ENCODE assay signal across 1 cellular context in the genomic region with DNA sequence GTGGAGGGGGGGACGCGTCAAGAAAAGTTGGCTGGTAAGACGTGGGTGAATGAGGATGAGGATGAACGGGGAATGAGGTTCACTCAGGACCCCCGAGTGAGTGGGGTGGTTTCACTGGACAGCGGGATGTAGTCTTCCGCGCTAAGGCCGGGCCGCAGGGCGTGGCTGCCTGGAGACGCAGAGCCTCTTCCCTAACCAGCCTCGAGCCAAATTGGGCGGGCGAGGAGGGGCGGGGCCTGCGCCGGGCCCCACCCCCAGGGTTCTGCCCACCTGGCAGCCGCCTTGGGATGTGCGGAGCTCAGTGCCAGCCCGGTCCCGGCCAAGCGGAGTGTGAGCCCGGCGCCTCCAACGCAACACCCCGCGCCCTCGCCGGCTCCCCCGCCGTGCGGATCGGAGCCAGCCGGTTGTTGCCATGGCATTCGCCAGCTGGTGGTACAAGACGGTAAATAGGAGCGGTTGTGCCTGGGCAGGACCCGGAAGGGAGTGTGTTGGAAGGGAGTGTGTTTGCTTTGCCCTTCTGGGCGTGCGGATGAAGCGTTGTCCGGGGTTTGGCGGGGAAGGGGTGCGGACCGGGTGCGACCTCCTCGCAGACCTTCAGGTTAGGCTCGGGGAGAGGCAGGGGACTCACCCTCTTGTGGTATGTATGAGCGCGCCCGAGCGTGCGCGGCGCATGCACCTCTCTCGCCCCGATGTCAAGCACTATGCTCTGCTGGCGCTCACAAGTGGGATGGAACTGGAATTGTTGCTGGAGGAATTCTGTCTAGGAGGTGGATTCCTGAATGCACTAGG.
TF ChIP-seq lines count a peak whose summit lies in the region.

No MANE protein-coding gene starts in this region.

TF ChIP-seq in HEK293, 187 proteins besides CTCF, POLR2A, EP300 and RAD21 (continued from another document):
- TF ChIP-seq, protein P1, sequence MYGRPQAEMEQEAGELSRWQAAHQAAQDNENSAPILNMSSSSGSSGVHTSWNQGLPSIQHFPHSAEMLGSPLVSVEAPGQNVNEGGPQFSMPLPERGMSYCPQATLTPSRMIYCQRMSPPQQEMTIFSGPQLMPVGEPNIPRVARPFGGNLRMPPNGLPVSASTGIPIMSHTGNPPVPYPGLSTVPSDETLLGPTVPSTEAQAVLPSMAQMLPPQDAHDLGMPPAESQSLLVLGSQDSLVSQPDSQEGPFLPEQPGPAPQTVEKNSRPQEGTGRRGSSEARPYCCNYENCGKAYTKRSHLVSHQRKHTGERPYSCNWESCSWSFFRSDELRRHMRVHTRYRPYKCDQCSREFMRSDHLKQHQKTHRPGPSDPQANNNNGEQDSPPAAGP (tag by site-specific recombination; IDR thresholded peaks at IDR 0.05) = peak; percentile 86
